1 cellular context compared by ENCODE assay signal in genomic region chr5:91380491-91381133, GRCh38.
TF ChIP-seq lines count a peak whose summit lies in the region.

No MANE protein-coding gene starts in this region.

TF ChIP-seq in HCT116, 20 proteins besides CTCF, POLR2A, EP300 and RAD21 (continued from another document):
- TF ChIP-seq ZBTB33 (IDR thresholded peaks at IDR 0.05; ENCODE audit: extremely low read depth, insufficient replicate concordance, low read length) (no peak), TCF7L2 (IDR thresholded peaks at IDR 0.05; ENCODE audit: borderline replicate concordance, extremely low read depth, insufficient read depth, insufficient read length) (no peak), REST (IDR thresholded peaks at IDR 0.05; ENCODE audit: low read depth) (no peak), ZNF274 (IDR thresholded peaks at IDR 0.05; ENCODE audit: low read depth, low read length) (no peak)
